In the genomic region with DNA sequence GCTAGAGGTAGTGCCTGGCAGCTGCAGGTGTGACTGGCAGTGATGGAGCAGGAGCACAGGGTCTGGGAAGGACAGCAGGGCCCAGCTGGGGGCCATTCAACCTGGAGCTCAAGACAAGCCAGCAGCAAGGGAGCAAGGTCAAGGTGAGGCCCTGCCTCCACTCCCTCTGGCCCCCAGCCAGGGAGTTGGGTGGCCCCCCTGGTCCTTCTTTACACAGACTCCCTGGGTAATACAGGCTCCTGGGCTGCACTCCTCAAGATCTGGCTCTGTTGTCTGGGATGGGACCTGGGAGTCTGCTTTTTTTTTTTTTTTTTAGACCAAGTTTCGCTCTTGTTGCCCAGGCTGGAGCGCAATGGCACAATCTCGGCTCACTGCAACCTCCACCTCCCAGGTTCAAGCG, we compare ENCODE assay signal across 12 cellular contexts. TPM values are rescaled to one million over a fixed set of nuclear protein-coding genes. Genes with fewer than 3 reads are reported as not detected.
DNase-seq lines count a peak whose midpoint lies in the region; ATAC-seq and TF ChIP-seq lines count a peak whose summit lies in the region.
"Had no signal": no experiment of that assay in that cellular context is flagged by ENCODE, and none has a peak within 500 bp of the region (broad histone marks: within the 10 kb centered on the region; RNA-seq: fewer than 3 reads in every experiment).

No MANE protein-coding gene starts in this region.

- no peaks in the 10 kb centered on the region for H3K9me3 ChIP-seq in CD8-positive, alpha-beta T cell (ENCODE audit: low read length)
- H3K9me3 ChIP-seq in endocrine pancreas (ENCODE audit: control insufficient read depth, low read length) (no peaks in the 10 kb centered on the region), SK-N-SH (no peaks in the 10 kb centered on the region)

- intact Hi-C loops in CD8-positive, alpha-beta T cell (cut with DNase I, micrococcal nuclease): no loop called here

- H3K27me3 ChIP-seq in CD8-positive, alpha-beta T cell (ENCODE audit: insufficient read depth, low read length): no peaks in the 10 kb centered on the region
- H3K27me3 ChIP-seq in endocrine pancreas (ENCODE audit: control insufficient read depth, insufficient read depth, low read length) (no peaks in the 10 kb centered on the region), SK-N-SH (ENCODE audit: insufficient read depth) (no peaks in the 10 kb centered on the region)

- POLR2A ChIA-PET in CD8-positive, alpha-beta T cell (lab: Charles Lee): no interaction called here
- POLR2A ChIA-PET in RWPE1 (lab: Yijun Ruan, JAX; ENCODE audit: low non-redundant PET) (no interaction called here), SK-N-SH (lab: Yijun Ruan, JAX) (interaction anchor here (1.1 kb wide), 1 partner anchor 10 kb away, joined by 4 read pairs; no protein-coding TSS in a partner anchor)

- H3K9me3 Mint-ChIP-seq in CD8-positive, alpha-beta T cell: no peaks in the 10 kb centered on the region
- no peaks in the 10 kb centered on the region for H3K9me3 Mint-ChIP-seq in stimulated activated effector memory CD8-positive, alpha-beta T cell treated with anti-CD3 and anti-CD28 coated beads, Interleukin-12 subunit alpha, Interleukin-12 subunit beta, amount 100 ng/mL, for 72 hours
- H3K9me3 Mint-ChIP-seq in glutamatergic neuron (ENCODE audit: unreplicated experiment): peaks cover 4% of the 10 kb centered on the region

- peaks cover 20% of the 10 kb centered on the region for H3F3A ChIP-seq in SK-N-SH (replicated peaks; ENCODE audit: insufficient read depth)

- peaks cover 52% of the 10 kb centered on the region for H3K4me1 Mint-ChIP-seq in CD8-positive, alpha-beta T cell (ENCODE audit: low read depth)
- peaks cover 72% of the 10 kb centered on the region for H3K4me1 Mint-ChIP-seq in stimulated activated effector memory CD8-positive, alpha-beta T cell treated with anti-CD3 and anti-CD28 coated beads, Interleukin-12 subunit alpha, Interleukin-12 subunit beta, amount 100 ng/mL, for 72 hours
- H3K4me1 Mint-ChIP-seq in glutamatergic neuron (ENCODE audit: low read depth, unreplicated experiment): peaks cover 22% of the 10 kb centered on the region

- no peak for ATAC-seq in CD8-positive, alpha-beta T cell
- ATAC-seq in stimulated activated effector memory CD8-positive, alpha-beta T cell treated with anti-CD3 and anti-CD28 coated beads, Interleukin-12 subunit alpha, Interleukin-12 subunit beta, amount 100 ng/mL, for 72 hours: no peak
- ATAC-seq in GM21381 (IDR thresholded peaks at IDR 0.05; ENCODE audit: unreplicated experiment): no peak

- peak overlapping the region; percentile 19 for H3K9ac ChIP-seq in endocrine pancreas (ENCODE audit: control insufficient read depth, insufficient read depth, low read length)
- H3K9ac ChIP-seq in SK-N-SH: no peak overlapping the region

- no peaks in the 10 kb centered on the region for H3K27me3 Mint-ChIP-seq in CD8-positive, alpha-beta T cell (ENCODE audit: low read depth)
- H3K27me3 Mint-ChIP-seq in glutamatergic neuron (ENCODE audit: unreplicated experiment): peaks cover 6% of the 10 kb centered on the region

- H3K4me2 ChIP-seq in SK-N-SH: no peak overlapping the region

- H3K79me2 ChIP-seq in SK-N-SH (ENCODE audit: insufficient read depth): peaks cover 94% of the 10 kb centered on the region

- TF ChIP-seq CTCF in CD8-positive, alpha-beta T cell (IDR thresholded peaks at IDR 0.05): no peak
- TF ChIP-seq CTCF in RWPE1 (conservative IDR thresholded peaks at IDR 0.05; ENCODE audit: low read depth) (no peak), glutamatergic neuron (IDR thresholded peaks at IDR 0.05; ENCODE audit: partially characterized antibody, unreplicated experiment) (no peak), SK-N-SH (IDR thresholded peaks at IDR 0.05) (no peak)

- CTCF ChIA-PET in CD8-positive, alpha-beta T cell (lab: Charles Lee): interaction anchor here (2.1 to 13.6 kb wide), 4 partner anchors 9 to 57 kb away, joined by 5 to 257 read pairs (median 110); a partner anchor contains a TSS
- CTCF ChIA-PET in RWPE1 (lab: Yijun Ruan, JAX): interaction anchor here (0.7 kb wide), 1 partner anchor 10 kb away, joined by 3 read pairs; no protein-coding TSS in a partner anchor
- CTCF ChIA-PET in SK-N-SH (lab: Yijun Ruan, JAX): interaction anchor here (0.9 to 61.6 kb wide), 9 partner anchors 8 to 130 kb away, joined by 3 to 1375 read pairs (median 7); a partner anchor contains a TSS

- no peak overlapping the region for H3K27ac ChIP-seq in CD8-positive, alpha-beta T cell (ENCODE audit: low read depth, low read length)
- H3K27ac ChIP-seq in RWPE1: peak overlapping the region; percentile 100
- no peak overlapping the region for H3K27ac ChIP-seq in SK-N-SH (ENCODE audit: low read depth in 2 of 2, low read length in 1 of 2)

- H3K4me3 ChIP-seq in CD8-positive, alpha-beta T cell (ENCODE audit: low read depth, low read length): no peak overlapping the region
- H3K4me3 ChIP-seq in endocrine pancreas (ENCODE audit: control insufficient read depth, insufficient read depth, low read length): no peak overlapping the region
- H3K4me3 ChIP-seq in SK-N-SH (ENCODE audit: low read depth in 2 of 2, low read length in 1 of 2): no peak overlapping the region

- H3K4me3 Mint-ChIP-seq in CD8-positive, alpha-beta T cell: no peak overlapping the region
- H3K4me3 Mint-ChIP-seq in stimulated activated effector memory CD8-positive, alpha-beta T cell treated with anti-CD3 and anti-CD28 coated beads, Interleukin-12 subunit alpha, Interleukin-12 subunit beta, amount 100 ng/mL, for 72 hours: no peak overlapping the region
- H3K4me3 Mint-ChIP-seq in glutamatergic neuron (ENCODE audit: unreplicated experiment): no peak overlapping the region

- H3K36me3 Mint-ChIP-seq in CD8-positive, alpha-beta T cell: peaks cover 53% of the 10 kb centered on the region
- peaks cover 89% of the 10 kb centered on the region for H3K36me3 Mint-ChIP-seq in stimulated activated effector memory CD8-positive, alpha-beta T cell treated with anti-CD3 and anti-CD28 coated beads, Interleukin-12 subunit alpha, Interleukin-12 subunit beta, amount 100 ng/mL, for 72 hours
- no peaks in the 10 kb centered on the region for H3K36me3 Mint-ChIP-seq in glutamatergic neuron (ENCODE audit: unreplicated experiment)

- H3K4me1 ChIP-seq in CD8-positive, alpha-beta T cell (ENCODE audit: insufficient read depth, low read length): peaks cover 58% of the 10 kb centered on the region
- H3K4me1 ChIP-seq in endocrine pancreas (ENCODE audit: control insufficient read depth, insufficient read depth, low read length): no peaks in the 10 kb centered on the region
- H3K4me1 ChIP-seq in SK-N-SH (ENCODE audit: control insufficient read depth in 1 of 2, insufficient read depth in 2 of 2, low read depth in 1 of 2, low read length in 1 of 2): peaks cover 23 to 37% of the 10 kb centered on the region in 2 experiments; a peak in 3 of 4 replicates

- peaks cover 32% of the 10 kb centered on the region for H3K36me3 ChIP-seq in CD8-positive, alpha-beta T cell (ENCODE audit: insufficient read depth, low read length)
- H3K36me3 ChIP-seq in endocrine pancreas (ENCODE audit: control insufficient read depth, insufficient read depth, low read length) (no peaks in the 10 kb centered on the region), SK-N-SH (replicated peaks in 1 of 2; ENCODE audit: control insufficient read depth in 1 of 2, insufficient read depth in 2 of 2, low read length in 1 of 2) (peaks cover 9 to 34% of the 10 kb centered on the region in 2 experiments)

- no peak for TF ChIP-seq EP300 in SK-N-SH (IDR thresholded peaks at IDR 0.05; ENCODE audit: borderline replicate concordance in 1 of 2, low read depth in 1 of 2, low read length in 1 of 2)

- no peak for DNase-seq in CD8-positive, alpha-beta T cell
- DNase-seq in RWPE1 (ENCODE audit: low spot score) (no peak), glutamatergic neuron (no peak), SK-N-SH (no peak), NCI-H2171 (lab: John Stamatoyannopoulos, UW) (no peak)
- DNase-seq in stimulated activated effector memory CD8-positive, alpha-beta T cell treated with anti-CD3 and anti-CD28 coated beads, Interleukin-12 subunit alpha, Interleukin-12 subunit beta, amount 100 ng/mL, for 72 hours (ENCODE audit: low spot score in 2 of 2): no peak
- DNase-seq: islet precursor cell, NCI-H2029, NCI-H774 had no signal

- peaks cover 90% of the 10 kb centered on the region for H4K20me1 ChIP-seq in SK-N-SH (ENCODE audit: insufficient read depth)

- no peak for TF ChIP-seq RAD21 in SK-N-SH (IDR thresholded peaks at IDR 0.05; ENCODE audit: low read length)

- WGBS in SK-N-SH (ENCODE audit: low lambda C conversion rate): 100% methylated on average over 4 of the region's 4 CpGs

- no peaks in the 10 kb centered on the region for H3K9me2 ChIP-seq in SK-N-SH

- peak overlapping the region; percentile 88 for H3K27ac Mint-ChIP-seq in CD8-positive, alpha-beta T cell
- H3K27ac Mint-ChIP-seq in stimulated activated effector memory CD8-positive, alpha-beta T cell treated with anti-CD3 and anti-CD28 coated beads, Interleukin-12 subunit alpha, Interleukin-12 subunit beta, amount 100 ng/mL, for 72 hours: peak overlapping the region; percentile 93
- H3K27ac Mint-ChIP-seq in glutamatergic neuron (ENCODE audit: unreplicated experiment): no peak overlapping the region

- no peak overlapping the region for H2AFZ ChIP-seq in SK-N-SH (ENCODE audit: low read depth)

RNA-seq across cellular contexts. Expression of a gene that starts 14.5 kb away (rescaled TPM):
- total RNA-seq in CD8-positive, alpha-beta T cell: 100 to 1,000 TPM; 185 to 192 TPM
- 297 TPM for total RNA-seq in glutamatergic neuron (ENCODE audit: unreplicated experiment)
- 641 and 649 TPM in 2 replicates for polyA plus RNA-seq in SK-N-SH (2012; rRNA removed)
- 388 and 495 TPM in 2 replicates for polyA plus RNA-seq in SK-N-SH (2012; cell fraction: cytosol; rRNA removed)
- 361 and 439 TPM in 2 replicates for polyA plus RNA-seq in SK-N-SH (2012; cell fraction: nucleus; rRNA removed)

RNA-seq across cellular contexts. Expression of a gene that starts 18.4 kb away (rescaled TPM):
- 1 to 10 TPM; 1.4 to 1.6 TPM for total RNA-seq in CD8-positive, alpha-beta T cell
- total RNA-seq in glutamatergic neuron (ENCODE audit: unreplicated experiment): 5.4 TPM
- 12.4 and 14.9 TPM in 2 replicates for polyA plus RNA-seq in SK-N-SH (2012; rRNA removed)
- polyA plus RNA-seq in SK-N-SH (2012; cell fraction: cytosol; rRNA removed): 3.4 and 5.3 TPM in 2 replicates
- polyA plus RNA-seq in SK-N-SH (2012; cell fraction: nucleus; rRNA removed): 83.1 and 135 TPM in 2 replicates

RNA-seq across cellular contexts. Expression of a gene that starts 28.4 kb away (rescaled TPM):
- not detected for total RNA-seq in CD8-positive, alpha-beta T cell
- not detected for total RNA-seq in glutamatergic neuron (ENCODE audit: unreplicated experiment)
- 0.03 TPM in 1 of 2 replicates, not detected in the other for polyA plus RNA-seq in SK-N-SH (2012; rRNA removed)
- polyA plus RNA-seq in SK-N-SH (2012; cell fraction: cytosol; rRNA removed): not detected in 2 replicates
- polyA plus RNA-seq in SK-N-SH (2012; cell fraction: nucleus; rRNA removed): 0.13 and 0.21 TPM in 2 replicates
- total RNA-seq: fibroblast of villous mesenchyme had no signal

RNA-seq across cellular contexts. Expression of a gene that starts 41.7 kb away (rescaled TPM):
- 10 to 100 TPM; 42.4 to 42.9 TPM for total RNA-seq in CD8-positive, alpha-beta T cell
- total RNA-seq in glutamatergic neuron (ENCODE audit: unreplicated experiment): 38.2 TPM
- 52.4 and 73.2 TPM in 2 replicates for polyA plus RNA-seq in SK-N-SH (2012; rRNA removed)
- 28.8 and 46.5 TPM in 2 replicates for polyA plus RNA-seq in SK-N-SH (2012; cell fraction: cytosol; rRNA removed)
- 222 and 253 TPM in 2 replicates for polyA plus RNA-seq in SK-N-SH (2012; cell fraction: nucleus; rRNA removed)

RNA-seq across cellular contexts. Expression of a gene that starts 45.4 kb away (rescaled TPM):
- 1 to 10 TPM; 4.8 to 7.2 TPM for total RNA-seq in CD8-positive, alpha-beta T cell
- total RNA-seq in glutamatergic neuron (ENCODE audit: unreplicated experiment): not detected
- polyA plus RNA-seq in SK-N-SH (2012; rRNA removed): 0.84 and 0.89 TPM in 2 replicates
- polyA plus RNA-seq in SK-N-SH (2012; cell fraction: cytosol; rRNA removed): 0.15 and 0.29 TPM in 2 replicates
- 1.6 and 2.0 TPM in 2 replicates for polyA plus RNA-seq in SK-N-SH (2012; cell fraction: nucleus; rRNA removed)
- total RNA-seq: fibroblast of villous mesenchyme had no signal
